Comparison of ENCODE assay signal across 17 cellular contexts in genomic region chr2:158984554-158985207, GRCh38. TPM values are rescaled to one million over a fixed set of nuclear protein-coding genes. Genes with fewer than 3 reads are reported as not detected.
DNase-seq lines count a peak whose midpoint lies in the region; ATAC-seq, FAIRE-seq and TF ChIP-seq lines count a peak whose summit lies in the region.
"Had no signal": no experiment of that assay in that cellular context is flagged by ENCODE, and none has a peak within 500 bp of the region (broad histone marks: within the 10 kb centered on the region; RNA-seq: fewer than 3 reads in every experiment).

No MANE protein-coding gene starts in this region.

- CTCF ChIA-PET in activated naive CD4-positive, alpha-beta T cell treated with anti-CD3 and anti-CD28 coated beads for 36 hours (lab: Charles Lee) = interaction anchor here (1.2 to 2.0 kb wide), 2 partner anchors 13 to 134 kb away, joined by 5 to 8 read pairs; no protein-coding TSS in a partner anchor

- H3K4me1 Mint-ChIP-seq in activated naive CD4-positive, alpha-beta T cell treated with anti-CD3 and anti-CD28 coated beads for 36 hours (ENCODE audit: low read depth) = no peaks in the 10 kb centered on the region
- no peaks in the 10 kb centered on the region for H3K4me1 Mint-ChIP-seq in naive thymus-derived CD8-positive, alpha-beta T cell
- H3K4me1 Mint-ChIP-seq: activated naive CD4-positive, alpha-beta T cell treated with anti-CD3 and anti-CD28 coated beads, Interleukin-2, amount 50 U/mL, for 24 hours; CD4-positive, CD25-positive, alpha-beta regulatory T cell had no signal

- 43 to 50% methylated on average over 5 of the region's 5 CpGs for WGBS in pancreas, 2 donors

- POLR2A ChIA-PET in naive thymus-derived CD8-positive, alpha-beta T cell (lab: Charles Lee) = no interaction called here

- H3K4me1 ChIP-seq in DND-41 (ENCODE audit: insufficient read depth, low read length) (no peaks in the 10 kb centered on the region), pancreas (peaks cover 5 to 13% (median 11%) of the 10 kb centered on the region in 3 donors)
- H3K4me1 ChIP-seq: SJSA1 had no signal

- H3K36me3 ChIP-seq in DND-41 (ENCODE audit: insufficient read depth, low read length) (no peaks in the 10 kb centered on the region), pancreas (no peaks in the 10 kb centered on the region)
- H3K36me3 ChIP-seq: SJSA1 had no signal

- H3K9me3 Mint-ChIP-seq in activated naive CD4-positive, alpha-beta T cell treated with anti-CD3 and anti-CD28 coated beads for 36 hours = no peaks in the 10 kb centered on the region
- no peaks in the 10 kb centered on the region for H3K9me3 Mint-ChIP-seq in naive thymus-derived CD8-positive, alpha-beta T cell
- H3K9me3 Mint-ChIP-seq: activated naive CD4-positive, alpha-beta T cell treated with anti-CD3 and anti-CD28 coated beads, Interleukin-2, amount 50 U/mL, for 24 hours had no signal

- H3K27me3 ChIP-seq in DND-41 (ENCODE audit: insufficient read depth, low read length, poor library complexity) (no peaks in the 10 kb centered on the region), pancreas (no peaks in the 10 kb centered on the region)
- H3K27me3 ChIP-seq: SJSA1 had no signal

- no peaks in the 10 kb centered on the region for H3K27me3 Mint-ChIP-seq in activated naive CD4-positive, alpha-beta T cell treated with anti-CD3 and anti-CD28 coated beads for 36 hours (ENCODE audit: low read depth)
- peaks cover 0 to 3% (median 1%) of the 10 kb centered on the region in 5 donors for H3K27me3 Mint-ChIP-seq in naive thymus-derived CD8-positive, alpha-beta T cell
- H3K27me3 Mint-ChIP-seq: CD4-positive, CD25-positive, alpha-beta regulatory T cell had no signal

- no peak overlapping the region for H3K4me2 ChIP-seq in DND-41 (ENCODE audit: insufficient read depth, low read length)

- DNase-seq in DND-41 (peak; percentile 11), NCI-H524 treated with DMSO at 0.1 percent for 48 hours (lab: John Stamatoyannopoulos, UW) (peak; percentile 73), pancreas (no peak), T1000 (lab: John Stamatoyannopoulos, UW) (no peak), AG08395 (ENCODE audit: low spot score) (no peak)
- DNase-seq in activated naive CD4-positive, alpha-beta T cell treated with anti-CD3 and anti-CD28 coated beads for 36 hours = no peak
- DNase-seq in naive thymus-derived CD8-positive, alpha-beta T cell = no peak
- DNase-seq: activated CD4-positive, alpha-beta T cell treated with anti-CD3 and anti-CD28 coated beads, Interleukin-2, amount 50 U/mL, for 48 hours; CD4-positive, CD25-positive, alpha-beta regulatory T cell; effector CD4-positive, alpha-beta T cell; mucosa of descending colon; NCI-H1417 treated with DMSO at 0.1 percent for 48 hours; stimulated activated CD4-positive, alpha-beta T cell treated with anti-CD3 and anti-CD28 coated beads, Interleukin-12 subunit alpha, Interleukin-12 subunit beta, amount 100 ng/mL, for 4 hours; stimulated activated CD8-positive, alpha-beta memory T cell treated with anti-CD3 and anti-CD28 coated beads, Interleukin-4, amount 100 ng/mL, for 48 hours had no signal

- intact Hi-C loops in pancreas (cut with DNase I) = no loop called here
- intact Hi-C loops in activated naive CD4-positive, alpha-beta T cell treated with anti-CD3 and anti-CD28 coated beads for 36 hours (cut with micrococcal nuclease) = no loop called here

- H3K27ac ChIP-seq in DND-41 (ENCODE audit: low read length) (no peak overlapping the region), pancreas (no peak overlapping the region)
- H3K27ac ChIP-seq: SJSA1 had no signal

- TF ChIP-seq CTCF in DND-41 (IDR thresholded peaks at IDR 0.05; ENCODE audit: borderline replicate concordance, extremely low read depth, low read length, poor library complexity, severe bottlenecking) (no peak), pancreas (IDR thresholded peaks at IDR 0.05) (no peak)

- H2AFZ ChIP-seq in DND-41 (ENCODE audit: low read depth, low read length) = no peak overlapping the region

- no peak overlapping the region for H3K9ac ChIP-seq in DND-41 (ENCODE audit: low read depth, low read length)

- FAIRE-seq in pancreas (lab: Jason Lieb, UNC) = no peak

- H3K4me3 Mint-ChIP-seq in activated naive CD4-positive, alpha-beta T cell treated with anti-CD3 and anti-CD28 coated beads for 36 hours = no peak overlapping the region
- no peak overlapping the region for H3K4me3 Mint-ChIP-seq in naive thymus-derived CD8-positive, alpha-beta T cell
- H3K4me3 Mint-ChIP-seq: activated naive CD4-positive, alpha-beta T cell treated with anti-CD3 and anti-CD28 coated beads, Interleukin-2, amount 50 U/mL, for 24 hours; CD4-positive, CD25-positive, alpha-beta regulatory T cell had no signal

- H3K4me3 ChIP-seq in DND-41 (ENCODE audit: low read depth in 1 of 2, low read length in 2 of 2) (no peak overlapping the region), pancreas (no peak overlapping the region)
- H3K4me3 ChIP-seq: mucosa of descending colon, SJSA1 had no signal

- no peaks in the 10 kb centered on the region for H3K36me3 Mint-ChIP-seq in activated naive CD4-positive, alpha-beta T cell treated with anti-CD3 and anti-CD28 coated beads for 36 hours (ENCODE audit: low read depth)
- H3K36me3 Mint-ChIP-seq in naive thymus-derived CD8-positive, alpha-beta T cell = no peaks in the 10 kb centered on the region
- H3K36me3 Mint-ChIP-seq: activated naive CD4-positive, alpha-beta T cell treated with anti-CD3 and anti-CD28 coated beads, Interleukin-2, amount 50 U/mL, for 24 hours; CD4-positive, CD25-positive, alpha-beta regulatory T cell had no signal

- peaks cover 7% of the 10 kb centered on the region; the same call in 1 of the 2 replicates for H3K79me2 ChIP-seq in DND-41 (ENCODE audit: insufficient read depth, low read length)

- ATAC-seq in DND-41 (ENCODE audit: insufficient read depth, low read depth) (peak; percentile 55; the same call in 2 of the 3 replicates), esophagus mucosa (peak; percentile 17), pancreas (peak in 3 of 4 donors; percentile 18 to 29 (median 22))
- ATAC-seq in naive thymus-derived CD8-positive, alpha-beta T cell = no peak
- ATAC-seq: mucosa of descending colon had no signal

- H3K27ac Mint-ChIP-seq in activated naive CD4-positive, alpha-beta T cell treated with anti-CD3 and anti-CD28 coated beads for 36 hours = no peak overlapping the region
- H3K27ac Mint-ChIP-seq in naive thymus-derived CD8-positive, alpha-beta T cell = peak overlapping the region in 2 of 10 donors; percentile 41 to 56
- H3K27ac Mint-ChIP-seq: activated naive CD4-positive, alpha-beta T cell treated with anti-CD3 and anti-CD28 coated beads, Interleukin-2, amount 50 U/mL, for 24 hours; CD4-positive, CD25-positive, alpha-beta regulatory T cell had no signal

- H3K9me3 ChIP-seq in DND-41 (ENCODE audit: insufficient read depth, low read length, severe bottlenecking) (no peaks in the 10 kb centered on the region), pancreas (no peaks in the 10 kb centered on the region)
- H3K9me3 ChIP-seq: mucosa of descending colon, SJSA1 had no signal

- peaks cover 18% of the 10 kb centered on the region; the same call in 1 of the 2 replicates for H4K20me1 ChIP-seq in DND-41 (ENCODE audit: insufficient read depth, low read length)

RNA-seq across cellular contexts. Expression of gene TANC1, which starts 16.2 kb away (rescaled TPM):
- total RNA-seq in esophagus mucosa = 23.8 TPM
- total RNA-seq in pancreas = 10 to 100 TPM in 4 of 6 donors, 1 to 10 TPM in 2; 9.0 to 17.6 (median 11.5) TPM
- 10 to 100 TPM in 1 of 2 donors, 1 to 10 TPM in 1; 10.0 to 10.2 TPM for polyA plus RNA-seq in pancreas
- total RNA-seq in activated naive CD4-positive, alpha-beta T cell treated with anti-CD3 and anti-CD28 coated beads for 36 hours = 1 to 10 TPM; 2.0 to 2.3 TPM
- under 1 TPM; 0.05 to 0.13 TPM for total RNA-seq in naive thymus-derived CD8-positive, alpha-beta T cell
- under 1 TPM in 2 of 3 donors, not detected in 1; 0.05 to 0.17 TPM for polyA plus RNA-seq in naive thymus-derived CD8-positive, alpha-beta T cell

Comparison
In these comparisons a context has a peak if more than half of its experiments do, and no peak if none do; other contexts are left out.
1. ATAC-seq: peak in DND-41 (single experiment), esophagus mucosa (single experiment) and pancreas (3 of 4); none in naive thymus-derived CD8-positive, alpha-beta T cell (0 of 2).
2. DNase-seq: peak in DND-41 (single experiment) and NCI-H524 treated with DMSO at 0.1 percent for 48 hours (single experiment); none in pancreas (0 of 6), T1000 (single experiment), activated naive CD4-positive, alpha-beta T cell treated with anti-CD3 and anti-CD28 coated beads for 36 hours (single experiment), naive thymus-derived CD8-positive, alpha-beta T cell (0 of 10) and AG08395 (single experiment).